Comparison of ENCODE assay signal across 16 cellular contexts in the genomic region with DNA sequence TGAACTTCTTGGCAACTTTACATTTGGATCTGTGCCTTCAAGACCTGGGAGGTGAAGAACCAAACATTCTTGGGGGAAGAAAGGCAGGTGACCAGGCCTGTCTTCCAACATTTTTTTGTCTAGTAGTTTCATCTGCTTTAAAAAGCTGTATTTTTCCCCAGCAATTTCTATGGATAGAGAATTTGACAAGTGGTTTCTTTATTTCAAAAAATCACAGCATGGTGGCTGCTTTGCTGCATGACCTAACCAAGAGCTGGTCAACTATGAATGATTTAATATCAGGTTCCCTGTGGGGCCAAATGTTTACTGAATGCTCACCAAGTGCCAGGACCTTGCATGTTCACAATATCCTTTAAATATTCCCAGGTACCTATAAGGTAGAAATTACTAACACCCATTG. TPM values are rescaled to one million over a fixed set of nuclear protein-coding genes. Genes with fewer than 3 reads are reported as not detected.
DNase-seq lines count a peak whose midpoint lies in the region; ATAC-seq lines count a peak whose summit lies in the region.
"Had no signal": no experiment of that assay in that cellular context is flagged by ENCODE, and none has a peak within 500 bp of the region (broad histone marks: within the 10 kb centered on the region; RNA-seq: fewer than 3 reads in every experiment).

No MANE protein-coding gene starts in this region.

- no peak overlapping the region for H3K9ac ChIP-seq in Karpas-422 (ENCODE audit: low read length)

- H3K9me2 ChIP-seq in Karpas-422 (replicated peaks; ENCODE audit: insufficient read depth, low read length), result no peaks in the 10 kb centered on the region

- DNase-seq in NCI-H748 (lab: John Stamatoyannopoulos, UW; ENCODE audit: unreplicated experiment) (peak; percentile 42), NCI-H748 treated with DMSO at 0.1 percent for 48 hours (lab: John Stamatoyannopoulos, UW) (no peak), NCI-H69 (lab: John Stamatoyannopoulos, UW) (peak; percentile 81), medulla oblongata (ENCODE audit: extremely low spot score) (peak; percentile 11), Karpas-422 (no peak)
- no peak for DNase-seq in activated CD4-positive, CD25-positive, alpha-beta regulatory T cell (lab: John Stamatoyannopoulos, UW)
- DNase-seq: CD8-positive, alpha-beta T cell; COR-L47; DND-41; GDM1; GOT3; H9; IMR-90 had no signal

- no peaks in the 10 kb centered on the region for H4K20me1 ChIP-seq in Karpas-422 (ENCODE audit: insufficient read depth, low read depth, low read length)

- H3K4me3 ChIP-seq in Karpas-422 (ENCODE audit: low read length), result no peak overlapping the region

- 0 out of 2 replicates have a peak, but pooled peaks cover 3% of the 10 kb centered on the region for H3K27me3 ChIP-seq in Karpas-422 (ENCODE audit: low read length)

- no peak overlapping the region for H3K4me2 ChIP-seq in Karpas-422 (ENCODE audit: low read depth, low read length, poor library complexity, severe bottlenecking)

- H3K9me3 ChIP-seq in Karpas-422 (ENCODE audit: low read length), result no peaks in the 10 kb centered on the region

- no peak for ATAC-seq in HG02571 (IDR thresholded peaks at IDR 0.05; ENCODE audit: unreplicated experiment)
- ATAC-seq: CD8-positive, alpha-beta T cell had no signal

- H3K27ac ChIP-seq in Karpas-422 (ENCODE audit: low read length), result no peak overlapping the region
- H3K27ac ChIP-seq: 22Rv1 had no signal

- H2AFZ ChIP-seq in Karpas-422 (ENCODE audit: low read length), result no peak overlapping the region

- H3K36me3 ChIP-seq in Karpas-422 (ENCODE audit: insufficient read depth, low read length), result no peaks in the 10 kb centered on the region

- no peaks in the 10 kb centered on the region for H3K79me2 ChIP-seq in Karpas-422 (ENCODE audit: low read length)

- H3K4me1 ChIP-seq in Karpas-422 (ENCODE audit: low read length), result no peaks in the 10 kb centered on the region

RNA-seq across cellular contexts. Expression of a gene that starts 19.1 kb away (rescaled TPM):
- not detected in 2 replicates for total RNA-seq in Karpas-422 (2014; rRNA removed; shearing (Covaris generic); ENCODE audit: low replicate concordance)
- total RNA-seq: CD8-positive, alpha-beta T cell; HT-29; IMR-90 had no signal

Comparison
In these comparisons a context has a peak if more than half of its experiments do, and no peak if none do; other contexts are left out.
1. DNase-seq: peak in NCI-H748 (single experiment), NCI-H69 (single experiment) and medulla oblongata (single experiment); none in NCI-H748 treated with DMSO at 0.1 percent for 48 hours (single experiment), Karpas-422 (single experiment) and activated CD4-positive, CD25-positive, alpha-beta regulatory T cell (0 of 4).